Comparison of ENCODE assay signal across 8 cellular contexts in the genomic region with DNA sequence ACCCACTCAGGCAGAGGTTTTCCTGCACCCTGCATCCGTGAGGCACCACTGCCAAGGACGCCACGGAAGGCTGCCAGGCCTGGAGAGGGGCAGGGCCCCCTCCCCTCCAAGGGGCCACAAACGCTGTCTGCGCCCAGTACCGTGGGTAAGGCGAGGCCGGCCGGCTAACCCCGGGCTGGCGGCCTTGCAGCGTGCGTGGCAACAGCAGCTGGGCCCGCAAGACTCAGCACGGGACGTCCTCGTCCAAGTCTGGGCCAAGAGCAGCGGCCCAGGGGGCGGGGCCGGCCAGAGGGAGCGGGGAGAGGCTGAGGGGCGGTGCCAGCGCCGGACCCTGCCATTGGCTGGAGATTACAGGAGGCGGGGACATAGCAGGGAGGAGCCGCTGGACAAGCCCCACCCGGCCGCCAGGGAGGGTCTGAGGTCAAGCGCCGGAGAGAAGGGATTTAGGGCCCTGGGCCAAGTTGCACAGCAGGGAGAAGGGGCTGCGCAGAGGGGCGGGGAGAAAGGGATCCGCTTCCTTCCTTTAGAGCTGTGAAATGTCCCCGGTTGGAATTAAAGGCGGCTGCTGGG. TPM values are rescaled to one million over a fixed set of nuclear protein-coding genes. Genes with fewer than 3 reads are reported as not detected.
DNase-seq lines count a peak whose midpoint lies in the region; ATAC-seq and TF ChIP-seq lines count a peak whose summit lies in the region.

No MANE protein-coding gene starts in this region.

- H3K27ac ChIP-seq in neural cell (ENCODE audit: low read length): no peak overlapping the region
- H3K27ac ChIP-seq in urinary bladder (ENCODE audit: low read depth): peak overlapping the region; percentile 44

- no peaks in the 10 kb centered on the region for H3K4me1 ChIP-seq in urinary bladder (ENCODE audit: insufficient read depth)

- H3K4me2 ChIP-seq in neural cell (ENCODE audit: low read length): no peak overlapping the region

- H3K9me3 ChIP-seq in neural cell (ENCODE audit: low read length): no peaks in the 10 kb centered on the region

- no peaks in the 10 kb centered on the region for H4K20me1 ChIP-seq in neural cell (ENCODE audit: insufficient read depth)

- no peaks in the 10 kb centered on the region for H3K79me2 ChIP-seq in neural cell (replicated peaks; ENCODE audit: insufficient read depth, low read length)

- TF ChIP-seq EP300 in neural cell (conservative IDR thresholded peaks at IDR 0.05; ENCODE audit: poor library complexity, severe bottlenecking): no peak

- ATAC-seq in HG02763 (IDR thresholded peaks at IDR 0.05; ENCODE audit: unreplicated experiment): peak; percentile 99

- TF ChIP-seq RAD21 in neural cell (conservative IDR thresholded peaks at IDR 0.05): no peak

- H3K27me3 ChIP-seq in neural cell (ENCODE audit: insufficient read depth, low read depth, low read length): no peaks in the 10 kb centered on the region

- 5% methylated on average over 35 of the region's 35 CpGs for WGBS in urinary bladder

- no peak overlapping the region for H3K9ac ChIP-seq in neural cell (ENCODE audit: low read length)

- H3F3A ChIP-seq in neural cell (ENCODE audit: insufficient read depth, low read length, poor library complexity, severe bottlenecking): no peaks in the 10 kb centered on the region

- peak; percentile 53 for DNase-seq in activated CD4-positive, CD25-positive, alpha-beta regulatory T cell treated with anti-CD3 and anti-CD28 coated beads, Interleukin-2, amount 50 U/mL, for 72 hours
- DNase-seq in activated CD4-positive, CD25-positive, alpha-beta regulatory T cell (lab: John Stamatoyannopoulos, UW): no peak
- peak; percentile 89 for DNase-seq in NCI-H2196 treated with DMSO at 0.1 percent for 48 hours (lab: John Stamatoyannopoulos, UW; ENCODE audit: unreplicated experiment)
- peak; percentile 35 for DNase-seq in activated naive CD4-positive, alpha-beta T cell treated with anti-CD3 and anti-CD28 coated beads, Interleukin-2, amount 50 U/mL, for 16 hours
- peak; percentile 94 for DNase-seq in globus pallidus (ENCODE audit: low spot score)

- H3K4me3 ChIP-seq in neural cell (ENCODE audit: low read length): peak overlapping the region; percentile 56
- H3K4me3 ChIP-seq in urinary bladder (ENCODE audit: low read depth, low read length): no peak overlapping the region

- no peaks in the 10 kb centered on the region for H3K9me2 ChIP-seq in neural cell (ENCODE audit: insufficient read depth, low read length)

- H3K36me3 ChIP-seq in neural cell (ENCODE audit: insufficient read depth, low read length): no peaks in the 10 kb centered on the region
- no peaks in the 10 kb centered on the region for H3K36me3 ChIP-seq in urinary bladder (ENCODE audit: insufficient read depth)

- TF ChIP-seq CTCF in neural cell (IDR thresholded peaks at IDR 0.05; ENCODE audit: poor library complexity, severe bottlenecking): no peak

- H2AFZ ChIP-seq in neural cell (ENCODE audit: low read depth, low read length): no peak overlapping the region

TF ChIP-seq in neural cell, 6 proteins besides CTCF, POLR2A, EP300 and RAD21:
- TF ChIP-seq POLR2AphosphoS5 (IDR thresholded peaks at IDR 0.05) (no peak), TAF1 (IDR thresholded peaks at IDR 0.05; ENCODE audit: low read depth) (no peak), REST (IDR thresholded peaks at IDR 0.05; ENCODE audit: borderline replicate concordance) (no peak), SMC3 (conservative IDR thresholded peaks at IDR 0.05; ENCODE audit: poor library complexity) (no peak), EZH2 (IDR thresholded peaks at IDR 0.05; ENCODE audit: borderline replicate concordance, insufficient read depth, low read length, poor library complexity, severe bottlenecking) (no peak), MXI1 (conservative IDR thresholded peaks at IDR 0.05; ENCODE audit: poor library complexity, severe bottlenecking) (no peak)

RNA-seq across cellular contexts. Expression of gene SLC43A1, which starts 16.0 kb away (rescaled TPM):
- 2.5 and 3.3 TPM in 2 replicates for polyA plus RNA-seq in neural cell
- 1.7 and 2.4 TPM in 2 replicates for polyA minus RNA-seq in neural cell
- 16.8 TPM for total RNA-seq in urinary bladder
- polyA plus RNA-seq in urinary bladder: 33.0 TPM

RNA-seq across cellular contexts. Expression of gene TIMM10, which starts 31.1 kb away (rescaled TPM):
- polyA plus RNA-seq in neural cell (63.6 and 69.5 TPM in 2 replicates), urinary bladder (40.7 TPM)
- 20.7 and 21.2 TPM in 2 replicates for polyA minus RNA-seq in neural cell
- 14.3 TPM for total RNA-seq in urinary bladder

RNA-seq across cellular contexts. Expression of gene SMTNL1, which starts 37.9 kb away (rescaled TPM):
- polyA plus RNA-seq in neural cell: not detected in 2 replicates
- polyA minus RNA-seq in neural cell: not detected in 2 replicates
- total RNA-seq in urinary bladder: 0.16 TPM
- not detected for polyA plus RNA-seq in urinary bladder

RNA-seq across cellular contexts. Expression of gene RTN4RL2, which starts 39.2 kb away (rescaled TPM):
- 0.24 and 0.66 TPM in 2 replicates for polyA plus RNA-seq in neural cell
- 0.24 TPM in 1 of 2 replicates, not detected in the other for polyA minus RNA-seq in neural cell
- 0.58 TPM for total RNA-seq in urinary bladder
- polyA plus RNA-seq in urinary bladder: 1.4 TPM

Comparison
In these comparisons a context has a peak if more than half of its experiments do, and no peak if none do; other contexts are left out.
1. DNase-seq: peak in activated CD4-positive, CD25-positive, alpha-beta regulatory T cell treated with anti-CD3 and anti-CD28 coated beads, Interleukin-2, amount 50 U/mL, for 72 hours (single experiment), NCI-H2196 treated with DMSO at 0.1 percent for 48 hours (single experiment), activated naive CD4-positive, alpha-beta T cell treated with anti-CD3 and anti-CD28 coated beads, Interleukin-2, amount 50 U/mL, for 16 hours (single experiment) and globus pallidus (single experiment); none in activated CD4-positive, CD25-positive, alpha-beta regulatory T cell (0 of 4).